Comparison of ENCODE assay signal across 1 cellular context in the genomic region with DNA sequence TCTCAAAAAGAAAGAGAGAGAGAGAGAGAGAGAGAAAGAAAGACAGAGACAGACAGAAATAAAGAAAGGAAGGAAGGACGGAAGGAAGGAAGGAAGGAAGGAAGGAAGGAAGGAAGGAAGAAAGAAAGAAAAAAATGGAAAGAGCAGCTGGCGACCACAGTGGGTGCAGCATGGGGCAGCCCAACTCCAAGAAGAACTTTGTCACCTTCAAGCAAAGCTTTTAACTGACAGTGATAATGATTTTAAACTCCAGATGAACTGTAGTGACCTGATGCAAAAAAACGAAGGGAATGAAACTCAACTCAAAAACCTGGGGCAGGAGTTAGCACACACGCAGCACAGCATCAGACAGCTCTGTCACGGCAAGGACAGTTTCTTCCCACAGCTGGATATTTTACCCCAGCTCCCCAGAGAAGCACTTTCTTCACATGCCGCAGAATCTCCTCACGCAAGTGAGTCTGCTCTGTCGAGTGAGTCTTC.
TF ChIP-seq lines count a peak whose summit lies in the region.

No MANE protein-coding gene starts in this region.

TF ChIP-seq in GM12878, 131 proteins besides CTCF, POLR2A, EP300 and RAD21 (continued from another document):
- TF ChIP-seq, protein P1, sequence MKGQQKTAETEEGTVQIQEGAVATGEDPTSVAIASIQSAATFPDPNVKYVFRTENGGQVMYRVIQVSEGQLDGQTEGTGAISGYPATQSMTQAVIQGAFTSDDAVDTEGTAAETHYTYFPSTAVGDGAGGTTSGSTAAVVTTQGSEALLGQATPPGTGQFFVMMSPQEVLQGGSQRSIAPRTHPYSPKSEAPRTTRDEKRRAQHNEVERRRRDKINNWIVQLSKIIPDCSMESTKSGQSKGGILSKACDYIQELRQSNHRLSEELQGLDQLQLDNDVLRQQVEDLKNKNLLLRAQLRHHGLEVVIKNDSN (IDR thresholded peaks at IDR 0.05; ENCODE audit: borderline replicate concordance, extremely low read length, insufficient read depth, low read depth, low read length) = no peak
- TF ChIP-seq POLR2AphosphoS5 (IDR thresholded peaks at IDR 0.05; ENCODE audit: low read length) = no peak
- TF ChIP-seq, protein P2, sequence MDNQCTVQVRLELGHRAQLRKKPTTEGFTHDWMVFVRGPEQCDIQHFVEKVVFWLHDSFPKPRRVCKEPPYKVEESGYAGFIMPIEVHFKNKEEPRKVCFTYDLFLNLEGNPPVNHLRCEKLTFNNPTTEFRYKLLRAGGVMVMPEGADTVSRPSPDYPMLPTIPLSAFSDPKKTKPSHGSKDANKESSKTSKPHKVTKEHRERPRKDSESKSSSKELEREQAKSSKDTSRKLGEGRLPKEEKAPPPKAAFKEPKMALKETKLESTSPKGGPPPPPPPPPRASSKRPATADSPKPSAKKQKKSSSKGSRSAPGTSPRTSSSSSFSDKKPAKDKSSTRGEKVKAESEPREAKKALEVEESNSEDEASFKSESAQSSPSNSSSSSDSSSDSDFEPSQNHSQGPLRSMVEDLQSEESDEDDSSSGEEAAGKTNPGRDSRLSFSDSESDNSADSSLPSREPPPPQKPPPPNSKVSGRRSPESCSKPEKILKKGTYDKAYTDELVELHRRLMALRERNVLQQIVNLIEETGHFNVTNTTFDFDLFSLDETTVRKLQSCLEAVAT (IDR thresholded peaks at IDR 0.05) = peak; percentile 78; the same call in 1 of the 2 replicates
- no peak for TF ChIP-seq BACH1 (IDR thresholded peaks at IDR 0.05; ENCODE audit: borderline replicate concordance)
- TF ChIP-seq BCL11A (IDR thresholded peaks at IDR 0.05; ENCODE audit: low read depth, low read length) = peak; percentile 63; the same call in 1 of the 2 replicates
- TF ChIP-seq, protein P3, sequence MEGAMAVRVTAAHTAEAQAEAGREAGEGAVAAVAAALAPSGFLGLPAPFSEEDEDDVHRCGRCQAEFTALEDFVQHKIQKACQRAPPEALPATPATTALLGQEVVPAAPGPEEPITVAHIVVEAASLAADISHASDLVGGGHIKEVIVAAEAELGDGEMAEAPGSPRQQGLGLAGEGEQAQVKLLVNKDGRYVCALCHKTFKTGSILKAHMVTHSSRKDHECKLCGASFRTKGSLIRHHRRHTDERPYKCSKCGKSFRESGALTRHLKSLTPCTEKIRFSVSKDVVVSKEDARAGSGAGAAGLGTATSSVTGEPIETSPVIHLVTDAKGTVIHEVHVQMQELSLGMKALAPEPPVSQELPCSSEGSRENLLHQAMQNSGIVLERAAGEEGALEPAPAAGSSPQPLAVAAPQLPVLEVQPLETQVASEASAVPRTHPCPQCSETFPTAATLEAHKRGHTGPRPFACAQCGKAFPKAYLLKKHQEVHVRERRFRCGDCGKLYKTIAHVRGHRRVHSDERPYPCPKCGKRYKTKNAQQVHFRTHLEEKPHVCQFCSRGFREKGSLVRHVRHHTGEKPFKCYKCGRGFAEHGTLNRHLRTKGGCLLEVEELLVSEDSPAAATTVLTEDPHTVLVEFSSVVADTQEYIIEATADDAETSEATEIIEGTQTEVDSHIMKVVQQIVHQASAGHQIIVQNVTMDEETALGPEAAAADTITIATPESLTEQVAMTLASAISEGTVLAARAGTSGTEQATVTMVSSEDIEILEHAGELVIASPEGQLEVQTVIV (IDR thresholded peaks at IDR 0.05; ENCODE audit: borderline replicate concordance, partially characterized antibody) = no peak
- no peak for TF ChIP-seq HDGF (IDR thresholded peaks at IDR 0.05)
- TF ChIP-seq ESRRA (IDR thresholded peaks at IDR 0.05; ENCODE audit: low read length) = no peak
- no peak for TF ChIP-seq ZNF207 (IDR thresholded peaks at IDR 0.05; ENCODE audit: borderline replicate concordance)
- TF ChIP-seq STAT1 (conservative IDR thresholded peaks at IDR 0.05) = no peak
- TF ChIP-seq NR2C2 (IDR thresholded peaks at IDR 0.05; ENCODE audit: borderline replicate concordance, control insufficient read depth, insufficient read length, low read depth) = no peak
- no peak for TF ChIP-seq BRCA1 (IDR thresholded peaks at IDR 0.05; ENCODE audit: low read depth, low read length)
- TF ChIP-seq IKZF2 (IDR thresholded peaks at IDR 0.05) = peak; percentile 44 to 54; a peak in 2 of 4 replicates
- TF ChIP-seq SMAD1 (IDR thresholded peaks at IDR 0.05; ENCODE audit: low read depth, partially characterized antibody) = no peak
- TF ChIP-seq, protein P4, sequence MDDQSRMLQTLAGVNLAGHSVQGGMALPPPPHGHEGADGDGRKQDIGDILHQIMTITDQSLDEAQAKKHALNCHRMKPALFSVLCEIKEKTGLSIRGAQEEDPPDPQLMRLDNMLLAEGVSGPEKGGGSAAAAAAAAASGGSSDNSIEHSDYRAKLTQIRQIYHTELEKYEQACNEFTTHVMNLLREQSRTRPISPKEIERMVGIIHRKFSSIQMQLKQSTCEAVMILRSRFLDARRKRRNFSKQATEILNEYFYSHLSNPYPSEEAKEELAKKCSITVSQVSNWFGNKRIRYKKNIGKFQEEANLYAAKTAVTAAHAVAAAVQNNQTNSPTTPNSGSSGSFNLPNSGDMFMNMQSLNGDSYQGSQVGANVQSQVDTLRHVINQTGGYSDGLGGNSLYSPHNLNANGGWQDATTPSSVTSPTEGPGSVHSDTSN (IDR thresholded peaks at IDR 0.05; ENCODE audit: insufficient replicate concordance, low read depth, low read length) = no peak
- TF ChIP-seq SUPT20H (IDR thresholded peaks at IDR 0.05; ENCODE audit: borderline replicate concordance, control insufficient read depth, low read depth, low read length) = no peak
- TF ChIP-seq KAT2A (conservative IDR thresholded peaks at IDR 0.05; ENCODE audit: control insufficient read depth, low read depth, low read length) = no peak
- TF ChIP-seq FOS (IDR thresholded peaks at IDR 0.05; ENCODE audit: borderline replicate concordance, extremely low read depth, insufficient read length) = no peak
- TF ChIP-seq ASH2L (IDR thresholded peaks at IDR 0.05; ENCODE audit: borderline replicate concordance, low read depth) = no peak
- TF ChIP-seq NRF1 (conservative IDR thresholded peaks at IDR 0.05; ENCODE audit: low read depth, low read length) = no peak
- no peak for TF ChIP-seq SUZ12 (IDR thresholded peaks at IDR 0.05; ENCODE audit: unreplicated experiment)
